Comparison of ENCODE assay signal across 16 cellular contexts in the genomic region with DNA sequence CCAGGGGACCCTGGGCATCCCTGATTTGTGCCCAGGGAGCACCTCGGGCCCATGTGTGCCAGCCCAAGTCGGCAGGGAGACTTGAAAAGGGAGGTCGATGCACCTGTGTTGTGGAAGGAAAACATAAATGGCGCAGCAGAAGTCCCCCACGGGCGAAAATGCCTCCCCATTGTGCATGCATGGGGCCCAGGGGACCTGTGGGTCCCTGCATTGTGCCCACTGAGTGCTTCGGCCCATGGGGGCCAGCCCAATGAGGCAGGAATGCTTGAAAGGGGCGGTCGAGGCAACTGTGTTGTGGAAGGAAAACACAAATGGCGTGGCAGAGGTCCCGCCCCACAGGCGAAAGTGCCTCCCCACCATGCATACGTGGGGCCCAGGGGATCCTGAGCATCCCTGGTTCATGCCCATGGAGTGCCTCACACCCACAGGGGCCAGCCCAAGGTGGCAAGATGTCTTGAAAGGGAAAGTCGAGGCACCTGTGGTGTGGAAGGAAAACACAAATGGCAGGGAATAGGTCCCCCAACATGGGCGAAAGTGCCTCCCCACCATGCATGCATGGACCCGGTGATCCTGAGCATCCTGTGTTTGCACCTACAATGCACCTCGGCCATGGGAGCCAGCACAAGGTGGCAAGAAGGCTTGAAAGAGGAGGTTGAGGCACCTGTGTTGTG.
"Had no signal": no experiment of that assay in that cellular context is flagged by ENCODE, and none has a peak within 500 bp of the region (broad histone marks: within the 10 kb centered on the region; RNA-seq: fewer than 3 reads in every experiment).

No MANE protein-coding gene starts in this region.

- H3K27me3 ChIP-seq: neutrophil, SJSA1 had no signal

- H3K27me3 Mint-ChIP-seq: activated CD4-positive, alpha-beta memory T cell treated with anti-CD3 and anti-CD28 coated beads, Interleukin-2, amount 10 ng/mL, durations not matched to agents 7 days and 5 days; stimulated activated naive CD8-positive, alpha-beta T cell treated with anti-CD3 and anti-CD28 coated beads, Interleukin-15, Interleukin-2, amounts not matched to agents 100 ng/mL and 50 ng/mL, for 24 hours had no signal

- H3K27ac ChIP-seq: neutrophil, SJSA1, upper lobe of left lung had no signal

- H3K4me1 Mint-ChIP-seq: activated CD4-positive, alpha-beta memory T cell treated with anti-CD3 and anti-CD28 coated beads, Interleukin-2, amount 10 ng/mL, durations not matched to agents 7 days and 5 days; WTC11 had no signal

- ATAC-seq: esophagus mucosa; mucosa of descending colon; naive thymus-derived CD4-positive, alpha-beta T cell; WTC11 had no signal

- H3K4me3 ChIP-seq: mucosa of descending colon, SJSA1, smooth muscle cell, upper lobe of left lung had no signal

- H3K27ac Mint-ChIP-seq: activated CD4-positive, alpha-beta memory T cell treated with anti-CD3 and anti-CD28 coated beads, Interleukin-2, amount 10 ng/mL, durations not matched to agents 7 days and 5 days; naive thymus-derived CD4-positive, alpha-beta T cell; stimulated activated naive CD8-positive, alpha-beta T cell treated with anti-CD3 and anti-CD28 coated beads, Interleukin-15, Interleukin-2, amounts not matched to agents 100 ng/mL and 50 ng/mL, for 24 hours; WTC11 had no signal

- H3K36me3 ChIP-seq: neutrophil, SJSA1, upper lobe of left lung had no signal

- FAIRE-seq: TTC549 had no signal

- H3K4me3 Mint-ChIP-seq: activated CD4-positive, alpha-beta memory T cell treated with anti-CD3 and anti-CD28 coated beads, Interleukin-2, amount 10 ng/mL, durations not matched to agents 7 days and 5 days; naive thymus-derived CD4-positive, alpha-beta T cell; stimulated activated naive CD8-positive, alpha-beta T cell treated with anti-CD3 and anti-CD28 coated beads, Interleukin-15, Interleukin-2, amounts not matched to agents 100 ng/mL and 50 ng/mL, for 24 hours; WTC11 had no signal

- DNase-seq: activated CD4-positive, alpha-beta memory T cell treated with anti-CD3 and anti-CD28 coated beads, Interleukin-2, amount 10 ng/mL, durations not matched to agents 7 days and 5 days; activated CD4-positive, alpha-beta T cell treated with anti-CD3 and anti-CD28 coated beads for 4 hours; activated naive CD4-positive, alpha-beta T cell; activated T-cell treated with anti-CD3 and anti-CD28 coated beads, Interleukin-2, amount 50 U/mL, for 48 hours; mammary epithelial cell; SW 1271 had no signal

- H3K4me1 ChIP-seq: SJSA1, upper lobe of left lung had no signal
